Comparison of ENCODE assay signal across 8 cellular contexts in genomic region chr18:36419913-36420531, GRCh38.
DNase-seq lines count a peak whose midpoint lies in the region; ATAC-seq and TF ChIP-seq lines count a peak whose summit lies in the region.

No MANE protein-coding gene starts in this region.

- TF ChIP-seq CTCF in brain (conservative IDR thresholded peaks at IDR 0.05) (no peak), smooth muscle cell (IDR thresholded peaks at IDR 0.05; ENCODE audit: borderline replicate concordance, insufficient read depth, poor library complexity, severe bottlenecking) (peak; percentile 8)

- no peak overlapping the region for H2AFZ ChIP-seq in smooth muscle cell (ENCODE audit: low read depth)

- peaks cover 3% of the 10 kb centered on the region for H3K27me3 Mint-ChIP-seq in brain

- H3K27ac ChIP-seq in smooth muscle cell (ENCODE audit: low read depth), result peak overlapping the region; percentile 41

- H3K79me2 ChIP-seq in smooth muscle cell (ENCODE audit: low read depth), result peaks cover 12% of the 10 kb centered on the region

- peaks cover 73% of the 10 kb centered on the region for H3K4me1 Mint-ChIP-seq in brain

- no peaks in the 10 kb centered on the region for H3K36me3 ChIP-seq in smooth muscle cell (ENCODE audit: low read depth)

- H3F3A ChIP-seq in smooth muscle cell (ENCODE audit: low read depth), result no peaks in the 10 kb centered on the region

- H3K9me3 ChIP-seq in smooth muscle cell (replicated peaks; ENCODE audit: low read depth), result no peaks in the 10 kb centered on the region

- no peak overlapping the region for H3K4me3 ChIP-seq in smooth muscle cell

- ATAC-seq in HG03175 (IDR thresholded peaks at IDR 0.05; ENCODE audit: unreplicated experiment), result peak; percentile 84

- no peak overlapping the region for H3K9ac ChIP-seq in smooth muscle cell (ENCODE audit: low read depth)

- H3K27ac Mint-ChIP-seq in brain, result peak overlapping the region in 3 of 5 experiments; percentile 25 to 72 (median 57)

- WGBS in smooth muscle cell (ENCODE audit: low lambda C conversion rate), result 91% methylated on average over 7 of the region's 7 CpGs

- no peaks in the 10 kb centered on the region for H4K20me1 ChIP-seq in smooth muscle cell (ENCODE audit: low read depth)

- no peak overlapping the region for H3K4me2 ChIP-seq in smooth muscle cell

- H3K27me3 ChIP-seq in smooth muscle cell (ENCODE audit: low read depth), result no peaks in the 10 kb centered on the region

- no peaks in the 10 kb centered on the region for H3K9me3 Mint-ChIP-seq in brain

- H3K4me1 ChIP-seq in smooth muscle cell (ENCODE audit: low read depth), result peaks cover 8% of the 10 kb centered on the region

- peak; percentile 23 to 32 for DNase-seq in SHP77 (lab: John Stamatoyannopoulos, UW)
- no peak for DNase-seq in SHP77 treated with DMSO at 0.1 percent for 48 hours (lab: John Stamatoyannopoulos, UW)
- no peak for DNase-seq in smooth muscle cell (lab: John Stamatoyannopoulos, UW; ENCODE audit: unreplicated experiment)
- DNase-seq in DMS79 (lab: John Stamatoyannopoulos, UW), result no peak
- DNase-seq in NCI-H446 (lab: John Stamatoyannopoulos, UW), result no peak
- DNase-seq in AG08396 (ENCODE audit: low spot score), result no peak

- no peak overlapping the region for H3K4me3 Mint-ChIP-seq in brain

- H3K36me3 Mint-ChIP-seq in brain, result peaks cover 3% of the 10 kb centered on the region

Comparison
In these comparisons a context has a peak if more than half of its experiments do, and no peak if none do; other contexts are left out.
1. DNase-seq: peak in SHP77 (2 of 2); none in SHP77 treated with DMSO at 0.1 percent for 48 hours (single experiment), smooth muscle cell (single experiment), DMS79 (single experiment), NCI-H446 (0 of 2) and AG08396 (single experiment).